ENCODE assay signal across 29 cellular contexts in genomic region chr3:161351330-161351729, GRCh38. TPM values are rescaled to one million over a fixed set of nuclear protein-coding genes. Genes with fewer than 3 reads are reported as not detected.
"Had no signal": no experiment of that assay in that cellular context is flagged by ENCODE, and none has a peak within 500 bp of the region (broad histone marks: within the 10 kb centered on the region; RNA-seq: fewer than 3 reads in every experiment).

No MANE protein-coding gene starts in this region.

- H2AFZ ChIP-seq: hepatocyte had no signal

- H3K4me2 ChIP-seq: hepatocyte had no signal

- FAIRE-seq: endometrium, kidney, urothelium cell line had no signal

- H3K79me2 ChIP-seq: hepatocyte had no signal

- H3K4me1 ChIP-seq: gastrocnemius medialis, prostate gland, right atrium auricular region, upper lobe of left lung had no signal

- H3K27ac ChIP-seq: gastrocnemius medialis, heart left ventricle, hepatocyte, right atrium auricular region, spleen, thoracic aorta, tibial nerve, upper lobe of left lung had no signal

- DNase-seq: cortex of kidney; effector memory CD8-positive, alpha-beta T cell; gastrocnemius medialis; heart left ventricle; kidney; mesendoderm; naive thymus-derived CD8-positive, alpha-beta T cell; nephron progenitor cell; nucleus accumbens; spleen; stimulated activated CD4-positive, alpha-beta T cell treated with anti-CD3 and anti-CD28 coated beads, Interleukin-4, amount 100 ng/mL, for 4 hours; stimulated activated naive CD8-positive, alpha-beta T cell treated with anti-CD3 and anti-CD28 coated beads, Interleukin-15, Interleukin-2, amounts not matched to agents 100 U/mL and 50 U/mL, for 24 hours; substantia nigra; upper lobe of left lung had no signal

- H3K36me3 ChIP-seq: gastrocnemius medialis, heart left ventricle, prostate gland, right atrium auricular region, spleen, thoracic aorta, tibial nerve, upper lobe of left lung had no signal

- H3K27me3 ChIP-seq: gastrocnemius medialis, heart left ventricle, hepatocyte, right atrium auricular region, spleen, tibial nerve, upper lobe of left lung had no signal

- H3K4me3 ChIP-seq: gastrocnemius medialis, heart left ventricle, hepatocyte, lung, prostate gland, right atrium auricular region, skin epidermis, spleen, thoracic aorta, tibial nerve, upper lobe of left lung had no signal

- H3K9me3 ChIP-seq: gastrocnemius medialis, heart left ventricle, prostate gland, right atrium auricular region, spleen, thoracic aorta, tibial nerve, upper lobe of left lung had no signal

- ATAC-seq: effector memory CD8-positive, alpha-beta T cell; esophagus mucosa; gastrocnemius medialis; heart left ventricle; left lobe of liver; naive thymus-derived CD8-positive, alpha-beta T cell; stimulated activated memory B cell treated with anti-CD40 and anti-IgM and Interleukin-4, amounts not matched to agents 10 μg/mL and 1 μg/mL and 100 μg/mL, for 72 hours; stimulated activated naive CD8-positive, alpha-beta T cell treated with anti-CD3 and anti-CD28 coated beads, Interleukin-15, Interleukin-2, amounts not matched to agents 100 U/mL and 50 U/mL, for 24 hours had no signal

RNA-seq across cellular contexts. Expression of gene SPTSSB, which starts 20.0 kb away (rescaled TPM):
- total RNA-seq: dermis microvascular lymphatic vessel endothelial cell; gastrocnemius medialis; myocyte; naive thymus-derived CD8-positive, alpha-beta T cell; osteocyte; right atrium auricular region; thoracic aorta had no signal
